Comparison of ENCODE assay signal across 1 cellular context in the genomic region with DNA sequence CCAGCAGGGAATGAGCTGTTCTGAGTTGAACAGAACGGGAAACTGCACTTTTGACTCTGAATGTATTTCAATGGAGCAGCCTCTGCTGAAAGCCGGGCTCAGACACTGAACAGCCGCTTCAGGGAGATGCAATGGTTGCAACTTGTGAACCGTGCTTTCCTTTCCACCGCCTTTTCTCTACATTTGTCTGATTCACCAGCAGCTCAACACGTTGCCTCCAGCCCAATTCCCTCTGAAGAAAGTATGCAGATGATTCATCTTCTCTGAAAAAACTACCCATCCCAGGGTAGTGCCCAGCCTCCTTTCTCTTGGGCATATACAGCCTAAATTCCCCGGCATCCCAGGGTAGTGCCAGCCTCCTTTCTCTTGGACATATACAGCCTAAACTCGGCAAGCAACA.
TF ChIP-seq lines count a peak whose summit lies in the region.

No MANE protein-coding gene starts in this region.

TF ChIP-seq in GM23338, 12 proteins besides CTCF, POLR2A, EP300 and RAD21 (continued from another document):
- TF ChIP-seq EZH2 (IDR thresholded peaks at IDR 0.05; ENCODE audit: low read depth, unreplicated experiment) (no peak), ZNF114 (CRISPR knock-in tag; IDR thresholded peaks at IDR 0.05) (no peak), POLR2AphosphoS5 (IDR thresholded peaks at IDR 0.05; ENCODE audit: low read depth) (no peak), CREB1 (CRISPR knock-in tag; IDR thresholded peaks at IDR 0.05; ENCODE audit: low read depth) (no peak), ZNF331 (CRISPR knock-in tag; IDR thresholded peaks at IDR 0.05; ENCODE audit: low read depth) (no peak), NANOG (IDR thresholded peaks at IDR 0.05; ENCODE audit: borderline replicate concordance) (no peak)
- TF ChIP-seq, protein P1, sequence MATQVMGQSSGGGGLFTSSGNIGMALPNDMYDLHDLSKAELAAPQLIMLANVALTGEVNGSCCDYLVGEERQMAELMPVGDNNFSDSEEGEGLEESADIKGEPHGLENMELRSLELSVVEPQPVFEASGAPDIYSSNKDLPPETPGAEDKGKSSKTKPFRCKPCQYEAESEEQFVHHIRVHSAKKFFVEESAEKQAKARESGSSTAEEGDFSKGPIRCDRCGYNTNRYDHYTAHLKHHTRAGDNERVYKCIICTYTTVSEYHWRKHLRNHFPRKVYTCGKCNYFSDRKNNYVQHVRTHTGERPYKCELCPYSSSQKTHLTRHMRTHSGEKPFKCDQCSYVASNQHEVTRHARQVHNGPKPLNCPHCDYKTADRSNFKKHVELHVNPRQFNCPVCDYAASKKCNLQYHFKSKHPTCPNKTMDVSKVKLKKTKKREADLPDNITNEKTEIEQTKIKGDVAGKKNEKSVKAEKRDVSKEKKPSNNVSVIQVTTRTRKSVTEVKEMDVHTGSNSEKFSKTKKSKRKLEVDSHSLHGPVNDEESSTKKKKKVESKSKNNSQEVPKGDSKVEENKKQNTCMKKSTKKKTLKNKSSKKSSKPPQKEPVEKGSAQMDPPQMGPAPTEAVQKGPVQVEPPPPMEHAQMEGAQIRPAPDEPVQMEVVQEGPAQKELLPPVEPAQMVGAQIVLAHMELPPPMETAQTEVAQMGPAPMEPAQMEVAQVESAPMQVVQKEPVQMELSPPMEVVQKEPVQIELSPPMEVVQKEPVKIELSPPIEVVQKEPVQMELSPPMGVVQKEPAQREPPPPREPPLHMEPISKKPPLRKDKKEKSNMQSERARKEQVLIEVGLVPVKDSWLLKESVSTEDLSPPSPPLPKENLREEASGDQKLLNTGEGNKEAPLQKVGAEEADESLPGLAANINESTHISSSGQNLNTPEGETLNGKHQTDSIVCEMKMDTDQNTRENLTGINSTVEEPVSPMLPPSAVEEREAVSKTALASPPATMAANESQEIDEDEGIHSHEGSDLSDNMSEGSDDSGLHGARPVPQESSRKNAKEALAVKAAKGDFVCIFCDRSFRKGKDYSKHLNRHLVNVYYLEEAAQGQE (IDR thresholded peaks at IDR 0.05; ENCODE audit: unreplicated experiment), result no peak
- TF ChIP-seq, protein P2, sequence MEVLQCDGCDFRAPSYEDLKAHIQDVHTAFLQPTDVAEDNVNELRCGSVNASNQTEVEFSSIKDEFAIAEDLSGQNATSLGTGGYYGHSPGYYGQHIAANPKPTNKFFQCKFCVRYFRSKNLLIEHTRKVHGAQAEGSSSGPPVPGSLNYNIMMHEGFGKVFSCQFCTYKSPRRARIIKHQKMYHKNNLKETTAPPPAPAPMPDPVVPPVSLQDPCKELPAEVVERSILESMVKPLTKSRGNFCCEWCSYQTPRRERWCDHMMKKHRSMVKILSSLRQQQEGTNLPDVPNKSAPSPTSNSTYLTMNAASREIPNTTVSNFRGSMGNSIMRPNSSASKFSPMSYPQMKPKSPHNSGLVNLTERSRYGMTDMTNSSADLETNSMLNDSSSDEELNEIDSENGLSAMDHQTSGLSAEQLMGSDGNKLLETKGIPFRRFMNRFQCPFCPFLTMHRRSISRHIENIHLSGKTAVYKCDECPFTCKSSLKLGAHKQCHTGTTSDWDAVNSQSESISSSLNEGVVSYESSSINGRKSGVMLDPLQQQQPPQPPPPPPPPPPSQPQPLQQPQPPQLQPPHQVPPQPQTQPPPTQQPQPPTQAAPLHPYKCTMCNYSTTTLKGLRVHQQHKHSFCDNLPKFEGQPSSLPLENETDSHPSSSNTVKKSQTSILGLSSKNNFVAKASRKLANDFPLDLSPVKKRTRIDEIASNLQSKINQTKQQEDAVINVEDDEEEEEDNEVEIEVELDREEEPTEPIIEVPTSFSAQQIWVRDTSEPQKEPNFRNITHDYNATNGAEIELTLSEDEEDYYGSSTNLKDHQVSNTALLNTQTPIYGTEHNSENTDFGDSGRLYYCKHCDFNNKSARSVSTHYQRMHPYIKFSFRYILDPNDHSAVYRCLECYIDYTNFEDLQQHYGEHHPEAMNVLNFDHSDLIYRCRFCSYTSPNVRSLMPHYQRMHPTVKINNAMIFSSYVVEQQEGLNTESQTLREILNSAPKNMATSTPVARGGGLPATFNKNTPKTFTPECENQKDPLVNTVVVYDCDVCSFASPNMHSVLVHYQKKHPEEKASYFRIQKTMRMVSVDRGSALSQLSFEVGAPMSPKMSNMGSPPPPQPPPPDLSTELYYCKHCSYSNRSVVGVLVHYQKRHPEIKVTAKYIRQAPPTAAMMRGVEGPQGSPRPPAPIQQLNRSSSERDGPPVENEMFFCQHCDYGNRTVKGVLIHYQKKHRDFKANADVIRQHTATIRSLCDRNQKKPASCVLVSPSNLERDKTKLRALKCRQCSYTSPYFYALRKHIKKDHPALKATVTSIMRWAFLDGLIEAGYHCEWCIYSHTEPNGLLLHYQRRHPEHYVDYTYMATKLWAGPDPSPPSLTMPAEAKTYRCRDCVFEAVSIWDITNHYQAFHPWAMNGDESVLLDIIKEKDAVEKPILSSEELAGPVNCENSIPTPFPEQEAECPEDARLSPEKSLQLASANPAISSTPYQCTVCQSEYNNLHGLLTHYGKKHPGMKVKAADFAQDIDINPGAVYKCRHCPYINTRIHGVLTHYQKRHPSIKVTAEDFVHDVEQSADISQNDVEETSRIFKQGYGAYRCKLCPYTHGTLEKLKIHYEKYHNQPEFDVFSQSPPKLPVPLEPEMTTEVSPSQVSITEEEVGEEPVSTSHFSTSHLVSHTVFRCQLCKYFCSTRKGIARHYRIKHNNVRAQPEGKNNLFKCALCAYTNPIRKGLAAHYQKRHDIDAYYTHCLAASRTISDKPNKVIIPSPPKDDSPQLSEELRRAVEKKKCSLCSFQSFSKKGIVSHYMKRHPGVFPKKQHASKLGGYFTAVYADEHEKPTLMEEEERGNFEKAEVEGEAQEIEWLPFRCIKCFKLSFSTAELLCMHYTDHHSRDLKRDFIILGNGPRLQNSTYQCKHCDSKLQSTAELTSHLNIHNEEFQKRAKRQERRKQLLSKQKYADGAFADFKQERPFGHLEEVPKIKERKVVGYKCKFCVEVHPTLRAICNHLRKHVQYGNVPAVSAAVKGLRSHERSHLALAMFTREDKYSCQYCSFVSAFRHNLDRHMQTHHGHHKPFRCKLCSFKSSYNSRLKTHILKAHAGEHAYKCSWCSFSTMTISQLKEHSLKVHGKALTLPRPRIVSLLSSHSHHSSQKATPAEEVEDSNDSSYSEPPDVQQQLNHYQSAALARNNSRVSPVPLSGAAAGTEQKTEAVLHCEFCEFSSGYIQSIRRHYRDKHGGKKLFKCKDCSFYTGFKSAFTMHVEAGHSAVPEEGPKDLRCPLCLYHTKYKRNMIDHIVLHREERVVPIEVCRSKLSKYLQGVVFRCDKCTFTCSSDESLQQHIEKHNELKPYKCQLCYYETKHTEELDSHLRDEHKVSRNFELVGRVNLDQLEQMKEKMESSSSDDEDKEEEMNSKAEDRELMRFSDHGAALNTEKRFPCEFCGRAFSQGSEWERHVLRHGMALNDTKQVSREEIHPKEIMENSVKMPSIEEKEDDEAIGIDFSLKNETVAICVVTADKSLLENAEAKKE (CRISPR knock-in tag; IDR thresholded peaks at IDR 0.05), result no peak
